In genomic region chr7:129008645-129009414, GRCh38 we compare ENCODE assay signal across 11 cellular contexts. TPM values are rescaled to one million over a fixed set of nuclear protein-coding genes. Genes with fewer than 3 reads are reported as not detected.
DNase-seq lines count a peak whose midpoint lies in the region; ATAC-seq and TF ChIP-seq lines count a peak whose summit lies in the region.
"Had no signal": no experiment of that assay in that cellular context is flagged by ENCODE, and none has a peak within 500 bp of the region (broad histone marks: within the 10 kb centered on the region; RNA-seq: fewer than 3 reads in every experiment).

No MANE protein-coding gene starts in this region.

- no peak overlapping the region for H3K27ac ChIP-seq in transverse colon
- no peak overlapping the region for H3K27ac ChIP-seq in spleen

- H3K27me3 Mint-ChIP-seq in naive B cell = no peaks in the 10 kb centered on the region

- H3K36me3 Mint-ChIP-seq in naive B cell = peaks cover 5 to 30% of the 10 kb centered on the region in 2 donors

- TF ChIP-seq CTCF in transverse colon (IDR thresholded peaks at IDR 0.05) (no peak), spleen (IDR thresholded peaks at IDR 0.05 in 8 of 11, conservative IDR thresholded peaks at IDR 0.05 in 3 of 11) (no peak)

- H3K27me3 ChIP-seq in transverse colon (no peaks in the 10 kb centered on the region), spleen (replicated peaks in 1 of 7) (no peaks in the 10 kb centered on the region)

- peak overlapping the region; percentile 90 to 98 (median 95) for H3K27ac Mint-ChIP-seq in naive B cell
- H3K27ac Mint-ChIP-seq: nephron had no signal

- no peaks in the 10 kb centered on the region for H3K4me1 ChIP-seq in transverse colon
- peaks cover 0 to 52% (median 24%) of the 10 kb centered on the region in 6 donors for H3K4me1 ChIP-seq in spleen

- H3K4me3 ChIP-seq in transverse colon (no peak overlapping the region), spleen (no peak overlapping the region)

- H3K4me1 Mint-ChIP-seq in naive B cell = peaks cover 16 to 28% (median 19%) of the 10 kb centered on the region in 3 donors
- H3K4me1 Mint-ChIP-seq: H9 had no signal

- no peak for DNase-seq in naive B cell
- no peak for DNase-seq in transverse colon
- DNase-seq in spleen = no peak
- no peak for DNase-seq in Ammon's horn (ENCODE audit: low spot score)
- DNase-seq in AG08395 (ENCODE audit: low spot score) = no peak
- DNase-seq: H9, NCI-H526 had no signal

- in situ Hi-C loops in transverse colon (cut with MboI; ENCODE audit: low pct_ligation_motif_present in 1 of 4, low pct_unique_long_range_greater_than_20kb in 1 of 4, low sequenced_read_pairs in 3 of 4) = no loop called here

- TF ChIP-seq EP300 in transverse colon (IDR thresholded peaks at IDR 0.05; ENCODE audit: low read depth) = no peak

- 48 to 60% methylated on average over 2 of the region's 2 CpGs for WGBS in transverse colon (ENCODE audit: low coverage in 1 of 2), 2 donors
- 63 to 65% (median 63%) methylated on average over 2 of the region's 2 CpGs for WGBS in spleen, 5 donors

- H3K4me3 Mint-ChIP-seq in naive B cell = peak overlapping the region in 4 of 8 donors; percentile 5 to 40 (median 13)
- H3K4me3 Mint-ChIP-seq: H9, nephron had no signal

- ATAC-seq in GM18498 (IDR thresholded peaks at IDR 0.05; ENCODE audit: unreplicated experiment) (peak; percentile 18), GM21423 (IDR thresholded peaks at IDR 0.05; ENCODE audit: unreplicated experiment) (peak; percentile 25), HG03520 (IDR thresholded peaks at IDR 0.05; ENCODE audit: unreplicated experiment) (peak; percentile 2), naive B cell (ENCODE audit: low read depth in 2 of 2) (peak in 1 of 2 donors; percentile 15)

- H3K9me3 Mint-ChIP-seq in naive B cell = no peaks in the 10 kb centered on the region
- H3K9me3 Mint-ChIP-seq: H9, nephron had no signal

- TF ChIP-seq POLR2A in transverse colon (IDR thresholded peaks at IDR 0.05) (no peak), spleen (IDR thresholded peaks at IDR 0.05) (no peak)

- intact Hi-C loops in transverse colon (cut with DNase I; ENCODE audit: low total_unique reads) (no loop called here), spleen (cut with DNase I; ENCODE audit: low total_unique reads) (no loop called here)

- H3K36me3 ChIP-seq in transverse colon = peaks cover 0 to 17% (median 0%) of the 10 kb centered on the region in 4 donors
- peaks cover 0 to 98% (median 36%) of the 10 kb centered on the region in 6 donors for H3K36me3 ChIP-seq in spleen

- no peaks in the 10 kb centered on the region for H3K9me3 ChIP-seq in transverse colon
- no peaks in the 10 kb centered on the region for H3K9me3 ChIP-seq in spleen

RNA-seq across cellular contexts. Expression of gene TNPO3, which starts 46.1 kb away (rescaled TPM):
- polyA plus RNA-seq in naive B cell (ENCODE audit: low read depth in 6 of 6) (10 to 100 TPM; 28.7 to 38.7 (median 34.1) TPM), spleen (10 to 100 TPM; 11.2 to 14.3 (median 13.1) TPM)
- total RNA-seq in transverse colon (10 to 100 TPM; 29.9 to 41.6 (median 37.8) TPM), spleen (10 to 100 TPM; 32.6 to 49.0 (median 39.6) TPM)
